In genomic region chr3:44478055-44478468, GRCh38 we compare ENCODE assay signal across 1 cellular context.
TF ChIP-seq lines count a peak whose summit lies in the region.

No MANE protein-coding gene starts in this region.

TF ChIP-seq in SK-N-SH, 30 proteins besides CTCF, POLR2A, EP300 and RAD21 (continued from another document):
- TF ChIP-seq RXRA (IDR thresholded peaks at IDR 0.05; ENCODE audit: borderline replicate concordance, low read depth) (no peak), USF1 (IDR thresholded peaks at IDR 0.05; ENCODE audit: borderline replicate concordance, low read depth) (no peak), ELF1 (IDR thresholded peaks at IDR 0.05) (no peak), JUND (IDR thresholded peaks at IDR 0.05) (no peak), RCOR1 (IDR thresholded peaks at IDR 0.05; ENCODE audit: low read length) (no peak), FOSL2 (IDR thresholded peaks at IDR 0.05; ENCODE audit: borderline replicate concordance, low read depth) (no peak), TAF1 (IDR thresholded peaks at IDR 0.05; ENCODE audit: borderline replicate concordance, low read depth, low read length) (no peak), POLR2AphosphoS5 (IDR thresholded peaks at IDR 0.05; ENCODE audit: low read depth, low read length) (no peak), SIN3A (IDR thresholded peaks at IDR 0.05; ENCODE audit: borderline replicate concordance, low read depth, low read length) (no peak), NRF1 (IDR thresholded peaks at IDR 0.05; ENCODE audit: low read depth, low read length) (no peak), EZH2phosphoT487 (IDR thresholded peaks at IDR 0.05; ENCODE audit: borderline replicate concordance, low read depth) (no peak), TCF12 (IDR thresholded peaks at IDR 0.05) (no peak)
- TF ChIP-seq, protein P1, sequence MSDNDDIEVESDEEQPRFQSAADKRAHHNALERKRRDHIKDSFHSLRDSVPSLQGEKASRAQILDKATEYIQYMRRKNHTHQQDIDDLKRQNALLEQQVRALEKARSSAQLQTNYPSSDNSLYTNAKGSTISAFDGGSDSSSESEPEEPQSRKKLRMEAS (IDR thresholded peaks at IDR 0.05; ENCODE audit: low read depth), result no peak
